Comparison of ENCODE assay signal across 1 cellular context in genomic region chr1:63892632-63893395, GRCh38.
A peak's percentile ranks its signal among the peaks of the same experiment; 100 is the strongest.
TF ChIP-seq lines count a peak whose summit lies in the region.

No MANE protein-coding gene starts in this region.

TF ChIP-seq in HEK293, 187 proteins besides CTCF, POLR2A, EP300 and RAD21 (continued from another document and continues in another):
- no peak for TF ChIP-seq ZNF26 (tag by site-specific recombination; IDR thresholded peaks at IDR 0.05)
- TF ChIP-seq ZNF561 (tag by site-specific recombination; IDR thresholded peaks at IDR 0.05; ENCODE audit: borderline replicate concordance) = no peak
- peak; percentile 62 for TF ChIP-seq WT1 (tag by site-specific recombination; IDR thresholded peaks at IDR 0.05)
- no peak for TF ChIP-seq KLF16 (tag by site-specific recombination; IDR thresholded peaks at IDR 0.05)
- TF ChIP-seq ZNF362 (tag by site-specific recombination; IDR thresholded peaks at IDR 0.05) = no peak
- TF ChIP-seq ZNF132 (tag by site-specific recombination; IDR thresholded peaks at IDR 0.05; ENCODE audit: borderline replicate concordance) = no peak
- no peak for TF ChIP-seq ZNF211 (tag by site-specific recombination; IDR thresholded peaks at IDR 0.05; ENCODE audit: low read depth)
- 0 out of 2 replicates have a peak, but pooled peaks have one; percentile 15 for TF ChIP-seq KLF17 (tag by site-specific recombination; IDR thresholded peaks at IDR 0.05)
- TF ChIP-seq YY2 (tag by site-specific recombination; IDR thresholded peaks at IDR 0.05) = no peak
- TF ChIP-seq ZNF10 (tag by site-specific recombination; IDR thresholded peaks at IDR 0.05) = no peak
- no peak for TF ChIP-seq ZNF354C (tag by site-specific recombination; IDR thresholded peaks at IDR 0.05; ENCODE audit: borderline replicate concordance, low read depth)
- TF ChIP-seq ZNF37A (tag by site-specific recombination; IDR thresholded peaks at IDR 0.05) = no peak
- TF ChIP-seq ZBTB21 (tag by site-specific recombination; IDR thresholded peaks at IDR 0.05) = peak; percentile 98
- TF ChIP-seq ZSCAN23 (tag by site-specific recombination; IDR thresholded peaks at IDR 0.05) = no peak
- TF ChIP-seq SCRT2 (tag by site-specific recombination; IDR thresholded peaks at IDR 0.05) = 0 out of 2 replicates have a peak, but pooled peaks have one; percentile 45
- no peak for TF ChIP-seq ZNF280C (tag by site-specific recombination; IDR thresholded peaks at IDR 0.05)
- TF ChIP-seq ZNF18 (tag by site-specific recombination; IDR thresholded peaks at IDR 0.05) = no peak
- no peak for TF ChIP-seq HOXA7 (CRISPR knock-in tag; IDR thresholded peaks at IDR 0.05; ENCODE audit: borderline replicate concordance)
- TF ChIP-seq ZNF670 (tag by site-specific recombination; IDR thresholded peaks at IDR 0.05; ENCODE audit: low read depth) = no peak
- no peak for TF ChIP-seq ZNF677 (tag by site-specific recombination; IDR thresholded peaks at IDR 0.05)
- no peak for TF ChIP-seq ZNF639 (tag by site-specific recombination; IDR thresholded peaks at IDR 0.05)
- no peak for TF ChIP-seq ZNF341 (tag by site-specific recombination; IDR thresholded peaks at IDR 0.05; ENCODE audit: low read depth)
- TF ChIP-seq ZNF23 (tag by site-specific recombination; IDR thresholded peaks at IDR 0.05; ENCODE audit: borderline replicate concordance) = no peak
- no peak for TF ChIP-seq HOXD13 (CRISPR knock-in tag; IDR thresholded peaks at IDR 0.05; ENCODE audit: borderline replicate concordance)
- no peak for TF ChIP-seq HIC1 (tag by site-specific recombination; IDR thresholded peaks at IDR 0.05)
- TF ChIP-seq ZFP3 (tag by site-specific recombination; IDR thresholded peaks at IDR 0.05; ENCODE audit: low read depth) = no peak
- TF ChIP-seq OVOL3 (tag by site-specific recombination; IDR thresholded peaks at IDR 0.05) = no peak
- no peak for TF ChIP-seq ZNF433 (tag by site-specific recombination; IDR thresholded peaks at IDR 0.05; ENCODE audit: low read depth)
- TF ChIP-seq KLF8 (tag by site-specific recombination; IDR thresholded peaks at IDR 0.05) = no peak
- no peak for TF ChIP-seq ZNF174 (tag by site-specific recombination; IDR thresholded peaks at IDR 0.05)
- TF ChIP-seq GLI4 (tag by site-specific recombination; IDR thresholded peaks at IDR 0.05) = no peak
- TF ChIP-seq ZNF600 (tag by site-specific recombination; IDR thresholded peaks at IDR 0.05) = no peak
- TF ChIP-seq MZF1 (tag by site-specific recombination; IDR thresholded peaks at IDR 0.05; ENCODE audit: borderline replicate concordance) = peak; percentile 82
- TF ChIP-seq ZNF791 (tag by site-specific recombination; IDR thresholded peaks at IDR 0.05) = no peak
- TF ChIP-seq REPIN1 (tag by site-specific recombination; IDR thresholded peaks at IDR 0.05; ENCODE audit: low read depth) = no peak
- TF ChIP-seq ZBTB49 (tag by site-specific recombination; IDR thresholded peaks at IDR 0.05; ENCODE audit: low read depth) = no peak
- no peak for TF ChIP-seq ZNF529 (tag by site-specific recombination; IDR thresholded peaks at IDR 0.05; ENCODE audit: insufficient replicate concordance)
- TF ChIP-seq YY1 (tag by site-specific recombination; IDR thresholded peaks at IDR 0.05) = no peak
- no peak for TF ChIP-seq MEIS1 (CRISPR knock-in tag; IDR thresholded peaks at IDR 0.05; ENCODE audit: borderline replicate concordance)
- TF ChIP-seq ZNF311 (tag by site-specific recombination; IDR thresholded peaks at IDR 0.05; ENCODE audit: borderline replicate concordance) = no peak
- no peak for TF ChIP-seq ZNF624 (tag by site-specific recombination; IDR thresholded peaks at IDR 0.05)
- TF ChIP-seq BCL11B (tag by site-specific recombination; IDR thresholded peaks at IDR 0.05; ENCODE audit: low read depth) = no peak
- TF ChIP-seq ZNF423 (tag by site-specific recombination; IDR thresholded peaks at IDR 0.05) = no peak
- TF ChIP-seq ZNF239 (tag by site-specific recombination; IDR thresholded peaks at IDR 0.05) = no peak
- TF ChIP-seq HOXC10 (CRISPR knock-in tag; IDR thresholded peaks at IDR 0.05) = no peak
- no peak for TF ChIP-seq GLI2 (tag by site-specific recombination; IDR thresholded peaks at IDR 0.05; ENCODE audit: borderline replicate concordance, low read depth)
- TF ChIP-seq ZSCAN30 (tag by site-specific recombination; IDR thresholded peaks at IDR 0.05) = no peak
- no peak; the same call in 1 of the 2 replicates for TF ChIP-seq ZNF335 (tag by site-specific recombination; conservative IDR thresholded peaks at IDR 0.05)
- no peak for TF ChIP-seq ZNF654 (tag by site-specific recombination; IDR thresholded peaks at IDR 0.05; ENCODE audit: low read depth)
- no peak for TF ChIP-seq SALL2 (tag by site-specific recombination; IDR thresholded peaks at IDR 0.05; ENCODE audit: borderline replicate concordance)
- no peak for TF ChIP-seq ZNF777 (tag by site-specific recombination; IDR thresholded peaks at IDR 0.05; ENCODE audit: borderline replicate concordance)
- TF ChIP-seq TCF7L2 (IDR thresholded peaks at IDR 0.05; ENCODE audit: borderline replicate concordance, low read depth, low read length) = no peak
- no peak for TF ChIP-seq ZNF768 (tag by site-specific recombination; IDR thresholded peaks at IDR 0.05)
- peak; percentile 59; the same call in 1 of the 2 replicates for TF ChIP-seq ATF2 (tag by site-specific recombination; IDR thresholded peaks at IDR 0.05; ENCODE audit: low read depth)
- TF ChIP-seq ZNF660 (tag by site-specific recombination; IDR thresholded peaks at IDR 0.05) = peak; percentile 87
- no peak for TF ChIP-seq ZNF549 (tag by site-specific recombination; IDR thresholded peaks at IDR 0.05)
